Comparison of ENCODE assay signal across 26 cellular contexts in the genomic region with DNA sequence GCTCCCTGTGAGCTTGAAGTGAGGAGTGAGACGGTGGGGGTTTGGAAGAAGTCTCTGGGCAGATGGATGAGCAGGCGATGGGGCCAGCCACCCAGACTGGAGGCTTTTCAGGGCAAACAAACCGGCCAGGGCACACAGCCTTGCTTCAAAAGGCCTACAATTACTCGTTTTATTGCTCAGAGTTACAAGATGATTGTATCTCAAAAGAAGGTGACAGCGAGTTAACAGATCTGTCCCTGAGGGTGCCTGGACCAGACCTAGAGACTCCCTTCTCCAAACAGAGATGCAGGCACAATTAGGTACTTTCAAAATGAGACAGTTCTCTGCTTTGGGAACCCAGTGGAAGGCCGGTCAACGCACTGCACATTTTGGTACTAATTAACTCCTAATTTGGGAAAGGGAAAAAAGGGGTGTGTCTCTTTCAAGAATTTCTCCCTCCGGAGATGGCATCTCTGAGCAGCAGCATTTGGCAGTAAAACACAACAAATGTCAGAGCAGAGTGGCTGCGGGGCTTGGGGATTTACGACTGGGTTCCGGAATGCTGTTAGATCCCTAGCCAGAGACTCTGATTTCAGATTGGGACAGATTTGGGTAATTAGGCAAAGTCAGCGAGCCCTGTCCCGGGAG.
DNase-seq lines count a peak whose midpoint lies in the region; ATAC-seq and TF ChIP-seq lines count a peak whose summit lies in the region.
"Had no signal": no experiment of that assay in that cellular context is flagged by ENCODE, and none has a peak within 500 bp of the region (broad histone marks: within the 10 kb centered on the region; RNA-seq: fewer than 3 reads in every experiment).

No MANE protein-coding gene starts in this region.

- peaks cover 5% of the 10 kb centered on the region for H3K27me3 Mint-ChIP-seq in GM23338 (ENCODE audit: insufficient read depth, low read depth, poor library complexity)
- H3K27me3 Mint-ChIP-seq in nephron progenitor cell (ENCODE audit: low read depth, poor library complexity): no peaks in the 10 kb centered on the region
- peaks cover 9% of the 10 kb centered on the region for H3K27me3 Mint-ChIP-seq in activated naive CD4-positive, alpha-beta T cell treated with anti-CD3 and anti-CD28 coated beads for 36 hours (ENCODE audit: low read depth)

- H3K79me2 ChIP-seq in GM23338 (replicated peaks; ENCODE audit: insufficient read depth): no peaks in the 10 kb centered on the region

- no peak for TF ChIP-seq POLR2A in breast epithelium (IDR thresholded peaks at IDR 0.05)

- DNase-seq in A172 (ENCODE audit: low spot score) (peak; percentile 15), GM23338 (ENCODE audit: low spot score) (no peak), breast epithelium (ENCODE audit: low spot score in 2 of 2) (peak in 1 of 2 donors; percentile 74), nephron progenitor cell (peak; percentile 56), NCI-H748 (lab: John Stamatoyannopoulos, UW; ENCODE audit: unreplicated experiment) (no peak)
- no peak for DNase-seq in NK-92 treated with Interleukin-12 subunit alpha and Interleukin-12 subunit beta, amount 100 ng/mL, for 24 hours (lab: John Stamatoyannopoulos, UW)
- no peak for DNase-seq in activated naive CD4-positive, alpha-beta T cell treated with anti-CD3 and anti-CD28 coated beads for 36 hours
- DNase-seq: activated CD4-positive, alpha-beta memory T cell treated with anti-CD3 and anti-CD28 coated beads, Interleukin-2, amount 10 ng/mL, durations not matched to agents 7 days and 5 days; activated CD4-positive, CD25-positive, alpha-beta regulatory T cell treated with anti-CD3 and anti-CD28 coated beads, Interleukin-2, amount 50 U/mL, for 72 hours; amygdala; DND-41; effector memory CD8-positive, alpha-beta T cell; heart left ventricle; left colon; NCI-H187 treated with DMSO at 0.1 percent for 48 hours; NCI-H2171 treated with DMSO at 0.1 percent for 48 hours; stimulated activated CD4-positive, alpha-beta T cell treated with anti-CD3 and anti-CD28 coated beads, Interleukin-1b, Interleukin-23, amount 100 ng/mL, for 48 hours; trophoblast cell had no signal

- intact Hi-C loops in breast epithelium (cut with DNase I; ENCODE audit: low total_unique reads): loop anchor here (5.0 kb wide), 1 partner anchor 1478 kb away; no protein-coding TSS in a partner anchor
- intact Hi-C loops in activated naive CD4-positive, alpha-beta T cell treated with anti-CD3 and anti-CD28 coated beads for 36 hours (cut with micrococcal nuclease): no loop called here

- no peaks in the 10 kb centered on the region for H3K9me3 ChIP-seq in breast epithelium
- H3K9me3 ChIP-seq: BLaER1, heart left ventricle had no signal

- H3F3A ChIP-seq in GM23338 (replicated peaks; ENCODE audit: low read depth): no peaks in the 10 kb centered on the region

- TF ChIP-seq CTCF in GM23338 (conservative IDR thresholded peaks at IDR 0.05; ENCODE audit: low read depth in 2 of 2) (no peak), breast epithelium (IDR thresholded peaks at IDR 0.05) (no peak), nephron progenitor cell (IDR thresholded peaks at IDR 0.05) (no peak)

- H3K9me3 Mint-ChIP-seq in GM23338 (no peaks in the 10 kb centered on the region), nephron progenitor cell (no peaks in the 10 kb centered on the region)
- no peaks in the 10 kb centered on the region for H3K9me3 Mint-ChIP-seq in activated naive CD4-positive, alpha-beta T cell treated with anti-CD3 and anti-CD28 coated beads for 36 hours
- H3K9me3 Mint-ChIP-seq: activated CD4-positive, alpha-beta memory T cell treated with anti-CD3 and anti-CD28 coated beads, Interleukin-2, amount 10 ng/mL, durations not matched to agents 7 days and 5 days; activated naive CD4-positive, alpha-beta T cell treated with anti-CD3 and anti-CD28 coated beads, Interleukin-2, amount 50 U/mL, for 24 hours; activated T-helper 17 cell treated with anti-CD3 and anti-CD28 coated beads, Interleukin-2, amount 50 U/mL, for 72 hours; effector memory CD8-positive, alpha-beta T cell; memory B cell; T-helper 1 cell treated with Interleukin-12 subunit alpha and Interleukin-12 subunit beta and Interleukin-4 antibody, amounts not matched to agents 30 μg/mL and 1 μg/mL, for 36 hours had no signal

- H3K9me2 ChIP-seq in GM23338 (ENCODE audit: insufficient read depth): peaks cover 9% of the 10 kb centered on the region; the same call in 1 of the 2 replicates

- H3K4me3 ChIP-seq in GM23338: no peak overlapping the region
- H3K4me3 ChIP-seq in breast epithelium: no peak overlapping the region
- H3K4me3 ChIP-seq: BLaER1, coronary artery, heart left ventricle, smooth muscle cell had no signal

- H3K4me1 Mint-ChIP-seq in GM23338: no peaks in the 10 kb centered on the region
- H3K4me1 Mint-ChIP-seq in nephron progenitor cell: peaks cover 76% of the 10 kb centered on the region
- no peaks in the 10 kb centered on the region for H3K4me1 Mint-ChIP-seq in activated naive CD4-positive, alpha-beta T cell treated with anti-CD3 and anti-CD28 coated beads for 36 hours (ENCODE audit: low read depth)
- H3K4me1 Mint-ChIP-seq: activated CD4-positive, alpha-beta memory T cell treated with anti-CD3 and anti-CD28 coated beads, Interleukin-2, amount 10 ng/mL, durations not matched to agents 7 days and 5 days; activated naive CD4-positive, alpha-beta T cell treated with anti-CD3 and anti-CD28 coated beads, Interleukin-2, amount 50 U/mL, for 24 hours; activated T-helper 17 cell treated with anti-CD3 and anti-CD28 coated beads, Interleukin-2, amount 50 U/mL, for 72 hours; memory B cell had no signal

- H4K20me1 ChIP-seq in GM23338 (replicated peaks; ENCODE audit: insufficient read depth): no peaks in the 10 kb centered on the region
- H4K20me1 ChIP-seq: BLaER1 had no signal

- H3K4me1 ChIP-seq in GM23338 (ENCODE audit: insufficient read depth) (no peaks in the 10 kb centered on the region), breast epithelium (no peaks in the 10 kb centered on the region)
- H3K4me1 ChIP-seq: BLaER1 had no signal

- H3K36me3 Mint-ChIP-seq in GM23338 (ENCODE audit: low read depth) (no peaks in the 10 kb centered on the region), nephron progenitor cell (ENCODE audit: low read depth) (no peaks in the 10 kb centered on the region)
- H3K36me3 Mint-ChIP-seq in activated naive CD4-positive, alpha-beta T cell treated with anti-CD3 and anti-CD28 coated beads for 36 hours (ENCODE audit: low read depth): no peaks in the 10 kb centered on the region
- H3K36me3 Mint-ChIP-seq: activated naive CD4-positive, alpha-beta T cell treated with anti-CD3 and anti-CD28 coated beads, Interleukin-2, amount 50 U/mL, for 24 hours; memory B cell had no signal

- H2AFZ ChIP-seq in GM23338: 0 out of 2 replicates have a peak overlapping the region, but pooled peaks have one; percentile 38

- ATAC-seq in GM23338: no peak
- no peak for ATAC-seq in HG02885 (IDR thresholded peaks at IDR 0.05; ENCODE audit: poor library complexity, unreplicated experiment)
- ATAC-seq: activated T-helper 17 cell treated with anti-CD3 and anti-CD28 coated beads, Interleukin-2, amount 50 U/mL, for 72 hours; effector memory CD8-positive, alpha-beta T cell; heart left ventricle; left colon had no signal

- CTCF ChIA-PET in activated naive CD4-positive, alpha-beta T cell treated with anti-CD3 and anti-CD28 coated beads for 36 hours (lab: Charles Lee): no interaction called here

- no peak overlapping the region for H3K4me2 ChIP-seq in GM23338
- H3K4me2 ChIP-seq: BLaER1, smooth muscle cell had no signal

- H3K36me3 ChIP-seq in GM23338 (ENCODE audit: insufficient read depth) (no peaks in the 10 kb centered on the region), breast epithelium (no peaks in the 10 kb centered on the region)
- H3K36me3 ChIP-seq: BLaER1, heart left ventricle had no signal

- H3K27ac ChIP-seq in GM23338 (ENCODE audit: low read depth) (no peak overlapping the region), breast epithelium (peak overlapping the region; percentile 69 to 76)
- H3K27ac ChIP-seq: BLaER1, coronary artery, heart left ventricle had no signal

- H3K27ac Mint-ChIP-seq in GM23338 (no peak overlapping the region), nephron progenitor cell (peak overlapping the region; percentile 93)
- H3K27ac Mint-ChIP-seq in activated naive CD4-positive, alpha-beta T cell treated with anti-CD3 and anti-CD28 coated beads for 36 hours: no peak overlapping the region
- H3K27ac Mint-ChIP-seq: activated CD4-positive, alpha-beta memory T cell treated with anti-CD3 and anti-CD28 coated beads, Interleukin-2, amount 10 ng/mL, durations not matched to agents 7 days and 5 days; activated naive CD4-positive, alpha-beta T cell treated with anti-CD3 and anti-CD28 coated beads, Interleukin-2, amount 50 U/mL, for 24 hours; activated T-helper 17 cell treated with anti-CD3 and anti-CD28 coated beads, Interleukin-2, amount 50 U/mL, for 72 hours; effector memory CD8-positive, alpha-beta T cell; memory B cell; T-helper 1 cell treated with Interleukin-12 subunit alpha and Interleukin-12 subunit beta and Interleukin-4 antibody, amounts not matched to agents 30 μg/mL and 1 μg/mL, for 36 hours had no signal

- H3K4me3 Mint-ChIP-seq in GM23338: no peak overlapping the region
- peak overlapping the region; percentile 39 for H3K4me3 Mint-ChIP-seq in nephron progenitor cell
- H3K4me3 Mint-ChIP-seq in activated naive CD4-positive, alpha-beta T cell treated with anti-CD3 and anti-CD28 coated beads for 36 hours: no peak overlapping the region
- H3K4me3 Mint-ChIP-seq: activated CD4-positive, alpha-beta memory T cell treated with anti-CD3 and anti-CD28 coated beads, Interleukin-2, amount 10 ng/mL, durations not matched to agents 7 days and 5 days; activated naive CD4-positive, alpha-beta T cell treated with anti-CD3 and anti-CD28 coated beads, Interleukin-2, amount 50 U/mL, for 24 hours; activated T-helper 17 cell treated with anti-CD3 and anti-CD28 coated beads, Interleukin-2, amount 50 U/mL, for 72 hours; effector memory CD8-positive, alpha-beta T cell; memory B cell; T-helper 1 cell treated with Interleukin-12 subunit alpha and Interleukin-12 subunit beta and Interleukin-4 antibody, amounts not matched to agents 30 μg/mL and 1 μg/mL, for 36 hours had no signal

- H3K27me3 ChIP-seq in GM23338 (ENCODE audit: insufficient read depth) (no peaks in the 10 kb centered on the region), breast epithelium (no peaks in the 10 kb centered on the region)
- H3K27me3 ChIP-seq: BLaER1, heart left ventricle had no signal

TF ChIP-seq in GM23338, 12 proteins besides CTCF, POLR2A, EP300 and RAD21 (continues in another document):
- TF ChIP-seq JUNB (IDR thresholded peaks at IDR 0.05; ENCODE audit: unreplicated experiment): no peak

Comparison
In these comparisons a context has a peak if more than half of its experiments do, and no peak if none do; other contexts are left out.
1. DNase-seq: peak in A172 (single experiment) and nephron progenitor cell (single experiment); none in GM23338 (single experiment), NK-92 treated with Interleukin-12 subunit alpha and Interleukin-12 subunit beta, amount 100 ng/mL, for 24 hours (single experiment), activated naive CD4-positive, alpha-beta T cell treated with anti-CD3 and anti-CD28 coated beads for 36 hours (single experiment) and NCI-H748 (single experiment).